In genomic region chr12:12624479-12625120, GRCh38 we compare ENCODE assay signal across 1 cellular context.
TF ChIP-seq lines count a peak whose summit lies in the region.

No MANE protein-coding gene starts in this region.

TF ChIP-seq in HEK293, 187 proteins besides CTCF, POLR2A, EP300 and RAD21 (continued from another document):
- TF ChIP-seq, protein P1, sequence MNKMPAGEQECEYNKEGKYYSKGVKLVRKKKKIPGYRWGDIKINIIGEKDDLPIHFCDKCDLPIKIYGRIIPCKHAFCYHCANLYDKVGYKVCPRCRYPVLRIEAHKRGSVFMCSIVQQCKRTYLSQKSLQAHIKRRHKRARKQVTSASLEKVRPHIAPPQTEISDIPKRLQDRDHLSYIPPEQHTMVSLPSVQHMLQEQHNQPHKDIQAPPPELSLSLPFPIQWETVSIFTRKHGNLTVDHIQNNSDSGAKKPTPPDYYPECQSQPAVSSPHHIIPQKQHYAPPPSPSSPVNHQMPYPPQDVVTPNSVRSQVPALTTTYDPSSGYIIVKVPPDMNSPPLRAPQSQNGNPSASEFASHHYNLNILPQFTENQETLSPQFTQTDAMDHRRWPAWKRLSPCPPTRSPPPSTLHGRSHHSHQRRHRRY (tag by site-specific recombination; IDR thresholded peaks at IDR 0.05), result no peak
- TF ChIP-seq ZNF585B (tag by site-specific recombination; IDR thresholded peaks at IDR 0.05), result no peak
- TF ChIP-seq ZNF791 (tag by site-specific recombination; IDR thresholded peaks at IDR 0.05), result no peak
- TF ChIP-seq OSR2 (tag by site-specific recombination; IDR thresholded peaks at IDR 0.05), result 0 out of 2 replicates have a peak, but pooled peaks have one; percentile 8
- TF ChIP-seq ZIC2 (tag by site-specific recombination; IDR thresholded peaks at IDR 0.05), result no peak
- no peak for TF ChIP-seq ZNF112 (tag by site-specific recombination; IDR thresholded peaks at IDR 0.05)
- 0 out of 2 replicates have a peak, but pooled peaks have one; percentile 28 for TF ChIP-seq ZNF692 (tag by site-specific recombination; IDR thresholded peaks at IDR 0.05)
- TF ChIP-seq PRDM6 (tag by site-specific recombination; IDR thresholded peaks at IDR 0.05), result no peak
- no peak for TF ChIP-seq INSM2 (tag by site-specific recombination; IDR thresholded peaks at IDR 0.05)
- TF ChIP-seq ZNF416 (tag by site-specific recombination; IDR thresholded peaks at IDR 0.05), result no peak
- TF ChIP-seq, protein P2, sequence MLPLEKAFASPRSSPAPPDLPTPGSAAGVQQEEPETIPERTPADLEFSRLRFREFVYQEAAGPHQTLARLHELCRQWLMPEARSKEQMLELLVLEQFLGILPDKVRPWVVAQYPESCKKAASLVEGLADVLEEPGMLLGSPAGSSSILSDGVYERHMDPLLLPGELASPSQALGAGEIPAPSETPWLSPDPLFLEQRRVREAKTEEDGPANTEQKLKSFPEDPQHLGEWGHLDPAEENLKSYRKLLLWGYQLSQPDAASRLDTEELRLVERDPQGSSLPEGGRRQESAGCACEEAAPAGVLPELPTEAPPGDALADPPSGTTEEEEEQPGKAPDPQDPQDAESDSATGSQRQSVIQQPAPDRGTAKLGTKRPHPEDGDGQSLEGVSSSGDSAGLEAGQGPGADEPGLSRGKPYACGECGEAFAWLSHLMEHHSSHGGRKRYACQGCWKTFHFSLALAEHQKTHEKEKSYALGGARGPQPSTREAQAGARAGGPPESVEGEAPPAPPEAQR (tag by site-specific recombination; IDR thresholded peaks at IDR 0.05), result no peak
- TF ChIP-seq ZNF274 (IDR thresholded peaks at IDR 0.05; ENCODE audit: low read length), result no peak
- TF ChIP-seq ZNF274 (tag by site-specific recombination; IDR thresholded peaks at IDR 0.05; ENCODE audit: borderline replicate concordance), result no peak
- TF ChIP-seq ATF2 (tag by site-specific recombination; IDR thresholded peaks at IDR 0.05; ENCODE audit: low read depth), result 0 out of 2 replicates have a peak, but pooled peaks have one; percentile 47
- TF ChIP-seq ZNF530 (tag by site-specific recombination; IDR thresholded peaks at IDR 0.05; ENCODE audit: low read depth), result no peak
- TF ChIP-seq SCRT2 (tag by site-specific recombination; IDR thresholded peaks at IDR 0.05), result peak; percentile 48; the same call in 1 of the 2 replicates
- no peak for TF ChIP-seq ZNF266 (tag by site-specific recombination; IDR thresholded peaks at IDR 0.05; ENCODE audit: low read depth)
- TF ChIP-seq ZFP69B (tag by site-specific recombination; IDR thresholded peaks at IDR 0.05), result no peak
- no peak for TF ChIP-seq GLIS2 (tag by site-specific recombination; IDR thresholded peaks at IDR 0.05)
- TF ChIP-seq ZBTB17 (tag by site-specific recombination; IDR thresholded peaks at IDR 0.05), result peak; percentile 59
- TF ChIP-seq GLIS1 (tag by site-specific recombination; IDR thresholded peaks at IDR 0.05), result peak; percentile 39; the same call in 1 of the 2 replicates
- no peak for TF ChIP-seq ZNF558 (tag by site-specific recombination; IDR thresholded peaks at IDR 0.05)
